ENCODE assay signal across 16 cellular contexts in genomic region chr20:47816487-47817451, GRCh38. TPM values are rescaled to one million over a fixed set of nuclear protein-coding genes. Genes with fewer than 3 reads are reported as not detected.
DNase-seq lines count a peak whose midpoint lies in the region; ATAC-seq and TF ChIP-seq lines count a peak whose summit lies in the region.
"Had no signal": no experiment of that assay in that cellular context is flagged by ENCODE, and none has a peak within 500 bp of the region (broad histone marks: within the 10 kb centered on the region; RNA-seq: fewer than 3 reads in every experiment).

No MANE protein-coding gene starts in this region.

- H3F3A ChIP-seq in PC-9 (ENCODE audit: insufficient read depth, low read depth), result peaks cover 49% of the 10 kb centered on the region

- peaks cover 10% of the 10 kb centered on the region; the same call in 1 of the 2 replicates for H3K79me2 ChIP-seq in PC-9 (ENCODE audit: low read depth)

- TF ChIP-seq POLR2A in spleen (IDR thresholded peaks at IDR 0.05), result no peak

- POLR2A ChIA-PET in PC-9 (lab: Charles Lee; ENCODE audit: unreplicated experiment), result interaction anchor here (1.0 kb wide), 1 partner anchor 7 kb away, joined by 3 read pairs; no protein-coding TSS in a partner anchor

- H3K27me3 ChIP-seq in PC-9 (ENCODE audit: insufficient read depth, low read depth) (no peaks in the 10 kb centered on the region), foreskin keratinocyte (no peaks in the 10 kb centered on the region), spleen (replicated peaks in 1 of 7) (peaks cover 0 to 68% (median 19%) of the 10 kb centered on the region in 7 donors)

- CTCF ChIA-PET in PC-9 (lab: Charles Lee), result interaction anchor here (0.6 kb wide), 1 partner anchor 33 kb away, joined by 3 read pairs; no protein-coding TSS in a partner anchor

- TF ChIP-seq CTCF in PC-9 (conservative IDR thresholded peaks at IDR 0.05), result no peak
- no peak for TF ChIP-seq CTCF in foreskin keratinocyte (conservative IDR thresholded peaks at IDR 0.05)
- no peak for TF ChIP-seq CTCF in spleen (IDR thresholded peaks at IDR 0.05 in 8 of 11, conservative IDR thresholded peaks at IDR 0.05 in 3 of 11)

- intact Hi-C loops in Right ventricle myocardium inferior (cut with DNase I) (no loop called here), left cardiac atrium (cut with DNase I) (no loop called here), PC-9 (cut with micrococcal nuclease; ENCODE audit: unreplicated experiment) (loop anchor here (2.0 to 5.0 kb wide), 2 partner anchors 30 to 41 kb away; no protein-coding TSS in a partner anchor), spleen (cut with DNase I; ENCODE audit: low total_unique reads) (no loop called here)

- no peak overlapping the region for H3K4me3 ChIP-seq in PC-9
- H3K4me3 ChIP-seq in spleen, result no peak overlapping the region
- H3K4me3 ChIP-seq: GM23248, SK-N-MC had no signal

- no peaks in the 10 kb centered on the region for H4K20me1 ChIP-seq in PC-9 (ENCODE audit: insufficient read depth)

- no peak for ATAC-seq in Right ventricle myocardium inferior
- ATAC-seq in left cardiac atrium, result no peak
- peak; percentile 9 for ATAC-seq in foreskin keratinocyte

- no peaks in the 10 kb centered on the region for H3K9me2 ChIP-seq in PC-9 (ENCODE audit: insufficient read depth)

- DNase-seq in Right ventricle myocardium inferior (ENCODE audit: missing footprints) (peak; percentile 44), left cardiac atrium (no peak), PC-9 (no peak), foreskin keratinocyte (no peak), spleen (peak; percentile 36), inferior parietal cortex (ENCODE audit: extremely low spot score) (no peak), germinal center (ENCODE audit: low spot score) (no peak), DMS114 treated with DMSO at 0.1 percent for 48 hours (lab: John Stamatoyannopoulos, UW; ENCODE audit: unreplicated experiment) (no peak)
- DNase-seq: CD4-positive, alpha-beta memory T cell; DMS79 treated with DMSO at 0.1 percent for 48 hours; GDM1; GM23248; NCI-H1436 treated with DMSO at 0.1 percent for 48 hours; NCI-H2081; NCI-H345 had no signal

- H3K4me2 ChIP-seq in PC-9, result peak overlapping the region; percentile 37

- WGBS in spleen, 5 donors, result 54 to 68% (median 61%) methylated on average over 4 to 5 of the region's 5 CpGs

- peak overlapping the region; percentile 88 for H3K27ac ChIP-seq in PC-9
- H3K27ac ChIP-seq in foreskin keratinocyte, result peak overlapping the region; percentile 78
- H3K27ac ChIP-seq in spleen, result no peak overlapping the region
- H3K27ac ChIP-seq: GM23248, SK-N-MC had no signal

- H3K9me3 ChIP-seq in PC-9 (ENCODE audit: insufficient read depth, low read depth) (peaks cover 27% of the 10 kb centered on the region), spleen (peaks cover 0 to 16% (median 6%) of the 10 kb centered on the region in 8 donors)

- H3K36me3 ChIP-seq in PC-9 (ENCODE audit: low read depth) (peaks cover 5% of the 10 kb centered on the region; the same call in 1 of the 2 replicates), spleen (no peaks in the 10 kb centered on the region)

- H3K4me1 ChIP-seq in PC-9 (replicated peaks; ENCODE audit: insufficient read depth) (peaks cover 77% of the 10 kb centered on the region), foreskin keratinocyte (peaks cover 24% of the 10 kb centered on the region), spleen (no peaks in the 10 kb centered on the region)

- no TSS peak for BruUV-seq in PC-9 (replicated peaks; lab: Mats Ljungman, UMichigan)

- H2AFZ ChIP-seq in PC-9, result no peak overlapping the region
- H2AFZ ChIP-seq: GM23248 had no signal

RNA-seq across cellular contexts. Expression of gene SULF2, which starts 31.5 kb away (rescaled TPM):
- total RNA-seq in Right ventricle myocardium inferior (29.5 TPM), left cardiac atrium (10 to 100 TPM; 37.2 to 55.1 TPM), PC-9 (2021) (439 and 495 TPM in 2 replicates), foreskin keratinocyte (230 and 277 TPM in 2 replicates), spleen (10 to 100 TPM in 6 of 7 donors, 1 to 10 TPM in 1; 9.3 to 49.1 (median 18.3) TPM)
- polyA plus RNA-seq in foreskin keratinocyte (153 and 180 TPM in 2 replicates), spleen (10 to 100 TPM in 1 of 3 donors, 1 to 10 TPM in 2; 5.5 to 24.6 (median 9.4) TPM)

Comparison
In these comparisons a context has a peak if more than half of its experiments do, and no peak if none do; other contexts are left out.
1. DNase-seq: peak in Right ventricle myocardium inferior (single experiment) and spleen (single experiment); none in left cardiac atrium (single experiment), PC-9 (0 of 2), foreskin keratinocyte (0 of 2), inferior parietal cortex (single experiment), germinal center (single experiment) and DMS114 treated with DMSO at 0.1 percent for 48 hours (single experiment).
2. H3K27ac ChIP-seq: peak in PC-9 (single experiment) and foreskin keratinocyte (single experiment); none in spleen (0 of 8).